15 cellular contexts compared by ENCODE assay signal in the genomic region with DNA sequence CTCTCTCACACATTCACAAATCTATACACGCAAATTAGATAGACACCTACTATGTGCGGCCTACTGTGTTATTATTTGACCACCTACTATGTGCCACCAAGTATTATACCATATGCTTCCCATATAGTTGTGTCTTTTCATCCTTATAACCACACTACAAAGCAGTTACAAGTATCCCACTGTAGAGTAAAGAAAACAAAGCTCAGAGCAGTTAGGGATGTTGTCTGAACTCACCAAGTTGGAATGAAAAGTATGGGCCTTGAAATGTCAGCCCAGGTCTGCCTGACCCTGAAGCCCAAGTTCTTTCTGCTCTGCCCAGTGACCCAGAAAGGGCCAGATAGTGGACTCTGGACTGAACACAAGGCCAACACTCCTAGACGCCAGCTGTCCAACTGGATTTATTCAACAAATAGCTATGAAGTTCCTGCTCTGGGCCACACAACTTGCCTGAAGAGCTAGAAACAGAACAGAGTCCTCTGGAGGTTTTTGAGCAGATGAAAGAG. TPM values are rescaled to one million over a fixed set of nuclear protein-coding genes. Genes with fewer than 3 reads are reported as not detected.
DNase-seq lines count a peak whose midpoint lies in the region; TF ChIP-seq lines count a peak whose summit lies in the region.
"Had no signal": no experiment of that assay in that cellular context is flagged by ENCODE, and none has a peak within 500 bp of the region (broad histone marks: within the 10 kb centered on the region; RNA-seq: fewer than 3 reads in every experiment).

No MANE protein-coding gene starts in this region.

- peak; percentile 81 for DNase-seq in AG09319 (ENCODE audit: extremely low read depth, low read depth)
- DNase-seq in MG63, result peak; percentile 91
- peak; percentile 77 for DNase-seq in fibroblast of villous mesenchyme (ENCODE audit: low read depth)
- peak; percentile 90 for DNase-seq in osteoblast (ENCODE audit: insufficient read length, low spot score, missing footprints)
- DNase-seq in amygdala (lab: John Stamatoyannopoulos, UW), result no peak
- DNase-seq in NOMO-1 treated with DMSO at 0.1 percent for 48 hours (lab: John Stamatoyannopoulos, UW; ENCODE audit: unreplicated experiment), result no peak
- DNase-seq in NCI-H345 treated with DMSO at 0.1 percent for 48 hours (lab: John Stamatoyannopoulos, UW; ENCODE audit: unreplicated experiment), result no peak
- no peak for DNase-seq in activated effector memory CD4-positive, alpha-beta T cell treated with anti-CD3 and anti-CD28 coated beads, Interleukin-2, amount 50 U/mL, for 16 hours
- DNase-seq: activated T-cell treated with anti-CD3 and anti-CD28 coated beads, Interleukin-2, amount 50 U/mL, for 24 hours; NCI-H446 had no signal

- H3K4me3 ChIP-seq in MG63, result no peak overlapping the region
- no peak overlapping the region for H3K4me3 ChIP-seq in fibroblast of villous mesenchyme (ENCODE audit: low read depth, low read length)
- H3K4me3 ChIP-seq in osteoblast (ENCODE audit: insufficient read depth, low read length), result no peak overlapping the region
- H3K4me3 ChIP-seq: cardiac muscle cell, GM12878 had no signal

- peak overlapping the region; percentile 36 for H3K27ac ChIP-seq in osteoblast (ENCODE audit: low read depth, low read length)
- H3K27ac ChIP-seq: cardiac muscle cell, epithelial cell of prostate, parathyroid adenoma, VCaP had no signal

- TF ChIP-seq CTCF in AG09319 (IDR thresholded peaks at IDR 0.05; ENCODE audit: low read depth, low read length), result no peak; the same call in 1 of the 2 replicates
- no peak for TF ChIP-seq CTCF in fibroblast of villous mesenchyme (IDR thresholded peaks at IDR 0.05; ENCODE audit: insufficient read depth, low read depth, low read length)
- TF ChIP-seq CTCF in osteoblast (IDR thresholded peaks at IDR 0.05; ENCODE audit: extremely low read depth, low read depth, low read length), result no peak

- no peaks in the 10 kb centered on the region for H3K9me3 ChIP-seq in MG63
- no peaks in the 10 kb centered on the region for H3K9me3 ChIP-seq in osteoblast (ENCODE audit: low read depth, low read length)

- H3K79me2 ChIP-seq in osteoblast (ENCODE audit: insufficient read depth, low read length), result no peaks in the 10 kb centered on the region
- H3K79me2 ChIP-seq: parathyroid adenoma had no signal

- no peak overlapping the region for H2AFZ ChIP-seq in osteoblast (ENCODE audit: low read length)
- H2AFZ ChIP-seq: parathyroid adenoma had no signal

- H4K20me1 ChIP-seq in osteoblast (ENCODE audit: insufficient read depth, low read length), result no peaks in the 10 kb centered on the region

- H3K4me1 ChIP-seq in osteoblast (ENCODE audit: insufficient read depth, low read length), result peaks cover 34% of the 10 kb centered on the region
- H3K4me1 ChIP-seq: parathyroid adenoma had no signal

- H3K27me3 ChIP-seq in MG63 (no peaks in the 10 kb centered on the region), osteoblast (ENCODE audit: insufficient read depth, low read length) (no peaks in the 10 kb centered on the region)

- peak overlapping the region; percentile 25 for H3K4me2 ChIP-seq in osteoblast (ENCODE audit: insufficient read depth, low read length)

- H3K36me3 ChIP-seq in MG63 (no peaks in the 10 kb centered on the region), osteoblast (ENCODE audit: insufficient read depth, low read length) (no peaks in the 10 kb centered on the region)
- H3K36me3 ChIP-seq: cardiac muscle cell had no signal

RNA-seq across cellular contexts. Expression of a gene that starts 8.5 kb away (rescaled TPM):
- total RNA-seq in MG63 (2014; rRNA removed; shearing (Covaris generic); ENCODE audit: low replicate concordance), result not detected in 2 replicates
- not detected in 2 replicates for total RNA-seq in fibroblast of villous mesenchyme
- total RNA-seq in osteoblast, result not detected in 2 replicates
- total RNA-seq: cardiac muscle cell, GM12878 had no signal

RNA-seq across cellular contexts. Expression of a gene that starts 18.5 kb away (rescaled TPM):
- not detected in 2 replicates for total RNA-seq in MG63 (2014; rRNA removed; shearing (Covaris generic); ENCODE audit: low replicate concordance)
- total RNA-seq in fibroblast of villous mesenchyme (not detected in 2 replicates), osteoblast (not detected in 2 replicates)
- total RNA-seq: cardiac muscle cell, GM12878 had no signal

RNA-seq across cellular contexts. Expression of a gene that starts 24.9 kb away (rescaled TPM):
- 0.17 TPM in 1 of 2 replicates, not detected in the other for total RNA-seq in MG63 (2014; rRNA removed; shearing (Covaris generic); ENCODE audit: low replicate concordance)
- total RNA-seq in fibroblast of villous mesenchyme (under 0.01 TPM in 1 of 2 replicates, not detected in the other), osteoblast (under 0.01 TPM in 2 replicates)
- total RNA-seq: cardiac muscle cell, GM12878 had no signal

RNA-seq across cellular contexts. Expression of a gene that starts 33.8 kb away (rescaled TPM):
- total RNA-seq in MG63 (2014; rRNA removed; shearing (Covaris generic); ENCODE audit: low replicate concordance), result 0.49 TPM in 1 of 2 replicates, not detected in the other
- total RNA-seq in fibroblast of villous mesenchyme, result 26.7 and 28.9 TPM in 2 replicates
- 9.4 and 11.2 TPM in 2 replicates for total RNA-seq in osteoblast
- total RNA-seq: cardiac muscle cell, GM12878 had no signal

RNA-seq across cellular contexts. Expression of a gene that starts 46.3 kb away (rescaled TPM):
- total RNA-seq in MG63 (2014; rRNA removed; shearing (Covaris generic); ENCODE audit: low replicate concordance), result 0.17 and 2.0 TPM in 2 replicates
- total RNA-seq in fibroblast of villous mesenchyme, result under 0.01 and 0.32 TPM in 2 replicates
- 0.29 and 1.1 TPM in 2 replicates for total RNA-seq in osteoblast
- total RNA-seq: cardiac muscle cell, GM12878 had no signal

Comparison
In these comparisons a context has a peak if more than half of its experiments do, and no peak if none do; other contexts are left out.
1. DNase-seq: peak in AG09319 (single experiment), MG63 (single experiment), fibroblast of villous mesenchyme (single experiment) and osteoblast (single experiment); none in amygdala (0 of 56), NOMO-1 treated with DMSO at 0.1 percent for 48 hours (single experiment), NCI-H345 treated with DMSO at 0.1 percent for 48 hours (single experiment) and activated effector memory CD4-positive, alpha-beta T cell treated with anti-CD3 and anti-CD28 coated beads, Interleukin-2, amount 50 U/mL, for 16 hours (single experiment).